Comparison of ENCODE assay signal across 8 cellular contexts in genomic region chr12:56751712-56752598, GRCh38. TPM values are rescaled to one million over a fixed set of nuclear protein-coding genes. Genes with fewer than 3 reads are reported as not detected.
DNase-seq lines count a peak whose midpoint lies in the region; ATAC-seq, FAIRE-seq and TF ChIP-seq lines count a peak whose summit lies in the region.

TSS of gene PRIM1 (minus strand) at chr12:56752323. CDS start at chr12:56752298, 25 bp downstream.

- H3K4me3 ChIP-seq in AG09309 (ENCODE audit: control insufficient read depth, low read depth, low read length) = peak within 1 kb of the TSS; percentile 97
- H3K4me3 ChIP-seq in bronchial epithelial cell (ENCODE audit: low read depth, low read length) = peak within 1 kb of the TSS; percentile 81

- ATAC-seq in GM19023 (IDR thresholded peaks at IDR 0.05; ENCODE audit: unreplicated experiment) = peak; percentile 84
- ATAC-seq in HG03175 (IDR thresholded peaks at IDR 0.05; ENCODE audit: unreplicated experiment) = peak; percentile 76
- peak; percentile 86 for ATAC-seq in WTC11

- no peaks in the 10 kb centered on the region for H3K27me3 ChIP-seq in bronchial epithelial cell (ENCODE audit: control insufficient read depth, insufficient read depth, low read length)

- H3K27ac Mint-ChIP-seq in WTC11 = peak within 1 kb of the TSS; percentile 98

- DNase-seq in AG09309 (ENCODE audit: low read depth) (no peak), NCI-H2227 (lab: John Stamatoyannopoulos, UW; ENCODE audit: unreplicated experiment) (peak; percentile 93), WTC11 (ENCODE audit: low spot score) (peak; percentile 89), bronchial epithelial cell (ENCODE audit: low read depth) (peak; percentile 58), islet precursor cell (peak; percentile 95)
- peak; percentile 76 to 91 for DNase-seq in stimulated activated CD4-positive, alpha-beta T cell treated with anti-CD3 and anti-CD28 coated beads, Interleukin-12 subunit alpha, Interleukin-12 subunit beta, amount 100 ng/mL, for 24 hours (ENCODE audit: low read depth in 2 of 2)

- H3K4me3 Mint-ChIP-seq in WTC11 = peak within 1 kb of the TSS; percentile 92

- H3K27me3 Mint-ChIP-seq in WTC11 (ENCODE audit: low read depth) = peaks cover 2% of the 10 kb centered on the region; the same call in 1 of the 2 replicates

- peaks cover 17% of the 10 kb centered on the region for H3K4me1 Mint-ChIP-seq in WTC11

- CTCF ChIA-PET in WTC11 (lab: Charles Lee) = interaction anchor here (0.7 to 2.8 kb wide), 7 partner anchors 26 to 317 kb away, joined by 3 to 15 read pairs (median 3); no protein-coding TSS in a partner anchor

- peaks cover 35% of the 10 kb centered on the region for H3K36me3 Mint-ChIP-seq in WTC11

- H3K9me3 Mint-ChIP-seq in WTC11 = peaks cover 3% of the 10 kb centered on the region; the same call in 1 of the 2 replicates

- FAIRE-seq in bronchial epithelial cell (lab: Jason Lieb, UNC) = no peak

- H3K36me3 ChIP-seq in bronchial epithelial cell (ENCODE audit: control insufficient read depth, insufficient read depth, low read length) = no peaks in the 10 kb centered on the region

- POLR2A ChIA-PET in WTC11 (lab: Charles Lee) = interaction anchor here (0.6 to 1.4 kb wide), 11 partner anchors 9 to 548 kb away, joined by 3 to 5 read pairs (median 3); partner anchors contain the start of gene NACA

- no peak for TF ChIP-seq CTCF in AG09309 (IDR thresholded peaks at IDR 0.05; ENCODE audit: control insufficient read depth, insufficient read depth, low read depth, low read length, missing control alignments)
- TF ChIP-seq CTCF in WTC11 (IDR thresholded peaks at IDR 0.05) = no peak
- peak; percentile 5 for TF ChIP-seq CTCF in bronchial epithelial cell (IDR thresholded peaks at IDR 0.05; ENCODE audit: insufficient read depth, low read length, severe bottlenecking)

TF ChIP-seq in WTC11, 78 proteins besides CTCF, POLR2A, EP300 and RAD21 (continues in another document):
- TF ChIP-seq TCF7 (CRISPR knock-in tag; IDR thresholded peaks at IDR 0.05; ENCODE audit: low read depth) (no peak), ZBTB43 (CRISPR knock-in tag; IDR thresholded peaks at IDR 0.05) (no peak), GRHL2 (CRISPR knock-in tag; IDR thresholded peaks at IDR 0.05; ENCODE audit: insufficient replicate concordance, severe bottlenecking) (no peak), E2F1 (CRISPR knock-in tag; IDR thresholded peaks at IDR 0.05) (peak; percentile 73; the same call in 1 of the 2 replicates), TP53 (CRISPR knock-in tag; IDR thresholded peaks at IDR 0.05) (no peak), NR2C2 (CRISPR knock-in tag; IDR thresholded peaks at IDR 0.05) (peak; percentile 78), ERG (CRISPR knock-in tag; IDR thresholded peaks at IDR 0.05) (no peak), ZMAT4 (CRISPR knock-in tag; IDR thresholded peaks at IDR 0.05) (no peak), ZNF671 (CRISPR knock-in tag; IDR thresholded peaks at IDR 0.05) (no peak)
- TF ChIP-seq, protein P1, sequence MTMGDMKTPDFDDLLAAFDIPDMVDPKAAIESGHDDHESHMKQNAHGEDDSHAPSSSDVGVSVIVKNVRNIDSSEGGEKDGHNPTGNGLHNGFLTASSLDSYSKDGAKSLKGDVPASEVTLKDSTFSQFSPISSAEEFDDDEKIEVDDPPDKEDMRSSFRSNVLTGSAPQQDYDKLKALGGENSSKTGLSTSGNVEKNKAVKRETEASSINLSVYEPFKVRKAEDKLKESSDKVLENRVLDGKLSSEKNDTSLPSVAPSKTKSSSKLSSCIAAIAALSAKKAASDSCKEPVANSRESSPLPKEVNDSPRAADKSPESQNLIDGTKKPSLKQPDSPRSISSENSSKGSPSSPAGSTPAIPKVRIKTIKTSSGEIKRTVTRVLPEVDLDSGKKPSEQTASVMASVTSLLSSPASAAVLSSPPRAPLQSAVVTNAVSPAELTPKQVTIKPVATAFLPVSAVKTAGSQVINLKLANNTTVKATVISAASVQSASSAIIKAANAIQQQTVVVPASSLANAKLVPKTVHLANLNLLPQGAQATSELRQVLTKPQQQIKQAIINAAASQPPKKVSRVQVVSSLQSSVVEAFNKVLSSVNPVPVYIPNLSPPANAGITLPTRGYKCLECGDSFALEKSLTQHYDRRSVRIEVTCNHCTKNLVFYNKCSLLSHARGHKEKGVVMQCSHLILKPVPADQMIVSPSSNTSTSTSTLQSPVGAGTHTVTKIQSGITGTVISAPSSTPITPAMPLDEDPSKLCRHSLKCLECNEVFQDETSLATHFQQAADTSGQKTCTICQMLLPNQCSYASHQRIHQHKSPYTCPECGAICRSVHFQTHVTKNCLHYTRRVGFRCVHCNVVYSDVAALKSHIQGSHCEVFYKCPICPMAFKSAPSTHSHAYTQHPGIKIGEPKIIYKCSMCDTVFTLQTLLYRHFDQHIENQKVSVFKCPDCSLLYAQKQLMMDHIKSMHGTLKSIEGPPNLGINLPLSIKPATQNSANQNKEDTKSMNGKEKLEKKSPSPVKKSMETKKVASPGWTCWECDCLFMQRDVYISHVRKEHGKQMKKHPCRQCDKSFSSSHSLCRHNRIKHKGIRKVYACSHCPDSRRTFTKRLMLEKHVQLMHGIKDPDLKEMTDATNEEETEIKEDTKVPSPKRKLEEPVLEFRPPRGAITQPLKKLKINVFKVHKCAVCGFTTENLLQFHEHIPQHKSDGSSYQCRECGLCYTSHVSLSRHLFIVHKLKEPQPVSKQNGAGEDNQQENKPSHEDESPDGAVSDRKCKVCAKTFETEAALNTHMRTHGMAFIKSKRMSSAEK (CRISPR knock-in tag; IDR thresholded peaks at IDR 0.05; ENCODE audit: borderline replicate concordance) = no peak
- TF ChIP-seq, protein P2, sequence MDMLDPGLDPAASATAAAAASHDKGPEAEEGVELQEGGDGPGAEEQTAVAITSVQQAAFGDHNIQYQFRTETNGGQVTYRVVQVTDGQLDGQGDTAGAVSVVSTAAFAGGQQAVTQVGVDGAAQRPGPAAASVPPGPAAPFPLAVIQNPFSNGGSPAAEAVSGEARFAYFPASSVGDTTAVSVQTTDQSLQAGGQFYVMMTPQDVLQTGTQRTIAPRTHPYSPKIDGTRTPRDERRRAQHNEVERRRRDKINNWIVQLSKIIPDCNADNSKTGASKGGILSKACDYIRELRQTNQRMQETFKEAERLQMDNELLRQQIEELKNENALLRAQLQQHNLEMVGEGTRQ (CRISPR knock-in tag; IDR thresholded peaks at IDR 0.05) = no peak
- TF ChIP-seq, protein P3, sequence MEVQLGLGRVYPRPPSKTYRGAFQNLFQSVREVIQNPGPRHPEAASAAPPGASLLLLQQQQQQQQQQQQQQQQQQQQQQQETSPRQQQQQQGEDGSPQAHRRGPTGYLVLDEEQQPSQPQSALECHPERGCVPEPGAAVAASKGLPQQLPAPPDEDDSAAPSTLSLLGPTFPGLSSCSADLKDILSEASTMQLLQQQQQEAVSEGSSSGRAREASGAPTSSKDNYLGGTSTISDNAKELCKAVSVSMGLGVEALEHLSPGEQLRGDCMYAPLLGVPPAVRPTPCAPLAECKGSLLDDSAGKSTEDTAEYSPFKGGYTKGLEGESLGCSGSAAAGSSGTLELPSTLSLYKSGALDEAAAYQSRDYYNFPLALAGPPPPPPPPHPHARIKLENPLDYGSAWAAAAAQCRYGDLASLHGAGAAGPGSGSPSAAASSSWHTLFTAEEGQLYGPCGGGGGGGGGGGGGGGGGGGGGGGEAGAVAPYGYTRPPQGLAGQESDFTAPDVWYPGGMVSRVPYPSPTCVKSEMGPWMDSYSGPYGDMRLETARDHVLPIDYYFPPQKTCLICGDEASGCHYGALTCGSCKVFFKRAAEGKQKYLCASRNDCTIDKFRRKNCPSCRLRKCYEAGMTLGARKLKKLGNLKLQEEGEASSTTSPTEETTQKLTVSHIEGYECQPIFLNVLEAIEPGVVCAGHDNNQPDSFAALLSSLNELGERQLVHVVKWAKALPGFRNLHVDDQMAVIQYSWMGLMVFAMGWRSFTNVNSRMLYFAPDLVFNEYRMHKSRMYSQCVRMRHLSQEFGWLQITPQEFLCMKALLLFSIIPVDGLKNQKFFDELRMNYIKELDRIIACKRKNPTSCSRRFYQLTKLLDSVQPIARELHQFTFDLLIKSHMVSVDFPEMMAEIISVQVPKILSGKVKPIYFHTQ (CRISPR knock-in tag; IDR thresholded peaks at IDR 0.05) = peak; percentile 18; the same call in 1 of the 2 replicates

RNA-seq across cellular contexts. Expression of gene PRIM1, which starts in this region (rescaled TPM):
- total RNA-seq in WTC11 (2021) (51.7 to 54.5 TPM (median 54.0 TPM) in 3 replicates), bronchial epithelial cell (3.2 and 3.7 TPM in 2 replicates)

Comparison
In these comparisons a context has a peak if more than half of its experiments do, and no peak if none do; other contexts are left out.
1. RNA of gene PRIM1 (total RNA-seq): 51.7 to 54.5 TPM in WTC11; 3.2 to 3.7 TPM in bronchial epithelial cell; every median in the first group is over 10 times any median in the second.
2. Peak in every context shown above with its lines, with median percentiles within 50 percentile points of each other: ATAC-seq.